ENCODE assay signal across 8 cellular contexts in genomic region chr9:84668204-84669007, GRCh38. TPM values are rescaled to one million over a fixed set of nuclear protein-coding genes. Genes with fewer than 3 reads are reported as not detected.
A peak's percentile ranks its signal among the peaks of the same experiment; 100 is the strongest.
DNase-seq lines count a peak whose midpoint lies in the region; TF ChIP-seq lines count a peak whose summit lies in the region.

No MANE protein-coding gene starts in this region.

- 1 to 3% (median 2%) methylated on average over 53 to 76 of the region's 76 CpGs for WGBS in stomach, 5 donors

- no peak for TF ChIP-seq EP300 in stomach (IDR thresholded peaks at IDR 0.05)

- H3K36me3 Mint-ChIP-seq in mesothelial cell of epicardium = peaks cover 5% of the 10 kb centered on the region

- peaks cover 31 to 38% (median 34%) of the 10 kb centered on the region in 4 donors for H3K4me1 ChIP-seq in stomach

- peak overlapping the region; percentile 89 for H3K27ac Mint-ChIP-seq in mesothelial cell of epicardium

- H3K36me3 ChIP-seq in H7 (replicated peaks; ENCODE audit: control insufficient read depth, insufficient read depth, low read length) = no peaks in the 10 kb centered on the region
- H3K36me3 ChIP-seq in stomach = no peaks in the 10 kb centered on the region

- H3K9me3 ChIP-seq in stomach = peaks cover 0 to 6% (median 2%) of the 10 kb centered on the region in 4 donors

- H3K4me1 Mint-ChIP-seq in mesothelial cell of epicardium = peaks cover 24% of the 10 kb centered on the region

- H3K4me3 ChIP-seq in GM12865 (ENCODE audit: low read depth, low read length) (peak overlapping the region; percentile 37), H7 (ENCODE audit: insufficient read depth, low read depth, low read length) (peak overlapping the region; percentile 42), NB4 (ENCODE audit: low read depth, low read length) (no peak overlapping the region), epithelial cell of proximal tubule (ENCODE audit: low read depth, low read length) (peak overlapping the region; percentile 58), stomach (peak overlapping the region; percentile 38 to 52 (median 46))

- TF ChIP-seq POLR2A in NB4 (IDR thresholded peaks at IDR 0.05; ENCODE audit: extremely low read depth, insufficient read length) (no peak), stomach (IDR thresholded peaks at IDR 0.05) (no peak)

- no peak overlapping the region for H3K27ac ChIP-seq in stomach

- H3K9me3 Mint-ChIP-seq in mesothelial cell of epicardium = peaks cover 15% of the 10 kb centered on the region

- intact Hi-C loops in stomach (cut with DNase I; ENCODE audit: low total_unique reads) = no loop called here

- H3K4me3 Mint-ChIP-seq in mesothelial cell of epicardium = peak overlapping the region; percentile 81

- DNase-seq in GM12865 (ENCODE audit: low read depth) (peak; percentile 61), H7 (peak; percentile 91), NB4 (ENCODE audit: low read depth) (peak; percentile 39), epithelial cell of proximal tubule (ENCODE audit: low read depth) (no peak), mesothelial cell of epicardium (ENCODE audit: low spot score in 2 of 2, unreplicated experiment in 2 of 2) (peak; percentile 68 to 88), stomach (no peak)
- DNase-seq in activated CD4-positive, alpha-beta T cell treated with anti-CD3 and anti-CD28 coated beads for 4 hours = peak; percentile 5 to 12
- no peak for DNase-seq in effector CD8-positive, alpha-beta T cell (lab: John Stamatoyannopoulos, UW)

- TF ChIP-seq CTCF in GM12865 (IDR thresholded peaks at IDR 0.05; ENCODE audit: insufficient read depth, low read depth, low read length, missing control alignments) (peak; percentile 58), NB4 (IDR thresholded peaks at IDR 0.05; ENCODE audit: low read depth, low read length) (peak; percentile 23), epithelial cell of proximal tubule (conservative IDR thresholded peaks at IDR 0.05; ENCODE audit: low read depth, low read length) (peak; percentile 60), mesothelial cell of epicardium (IDR thresholded peaks at IDR 0.05; ENCODE audit: unreplicated experiment) (peak; percentile 58), stomach (IDR thresholded peaks at IDR 0.05) (peak in 3 of 7 experiments; percentile 22 to 35 (median 23))

- peaks cover 26% of the 10 kb centered on the region for H3K27me3 Mint-ChIP-seq in mesothelial cell of epicardium (ENCODE audit: low read depth)

- H3K27me3 ChIP-seq in H7 (ENCODE audit: control insufficient read depth, insufficient read depth, low read length) (peaks cover 52% of the 10 kb centered on the region), stomach (peaks cover 0 to 62% (median 44%) of the 10 kb centered on the region in 3 donors)

RNA-seq across cellular contexts. Expression of gene NTRK2, which starts 1.1 kb away (rescaled TPM):
- not detected in 2 replicates for total RNA-seq in H7 (2014; rRNA removed; shearing (Covaris generic))
- total RNA-seq in epithelial cell of proximal tubule (0.14 and 0.46 TPM in 2 replicates), mesothelial cell of epicardium (63.4 to 67.5 TPM (median 65.0 TPM) in 3 replicates), stomach (1 to 10 TPM; 1.4 to 8.8 (median 3.2) TPM)
- 1 to 10 TPM in 1 of 3 donors, under 1 TPM in 2; 0.06 to 3.0 (median 0.15) TPM for polyA plus RNA-seq in stomach

Comparison
In these comparisons a context has a peak if more than half of its experiments do, and no peak if none do; other contexts are left out.
1. DNase-seq: peak in GM12865 (single experiment), H7 (single experiment), NB4 (single experiment), activated CD4-positive, alpha-beta T cell treated with anti-CD3 and anti-CD28 coated beads for 4 hours (2 of 2) and mesothelial cell of epicardium (2 of 2); none in epithelial cell of proximal tubule (single experiment), stomach (single experiment) and effector CD8-positive, alpha-beta T cell (single experiment).